ENCODE assay signal across 13 cellular contexts in genomic region chr7:4845740-4846142, GRCh38. TPM values are rescaled to one million over a fixed set of nuclear protein-coding genes. Genes with fewer than 3 reads are reported as not detected.
DNase-seq lines count a peak whose midpoint lies in the region; ATAC-seq and TF ChIP-seq lines count a peak whose summit lies in the region.
"Had no signal": no experiment of that assay in that cellular context is flagged by ENCODE, and none has a peak within 500 bp of the region (broad histone marks: within the 10 kb centered on the region; RNA-seq: fewer than 3 reads in every experiment).

No MANE protein-coding gene starts in this region.

- H3K27ac Mint-ChIP-seq in endothelial cell (ENCODE audit: unreplicated experiment) (no peak overlapping the region), nephron (peak overlapping the region in 2 of 3 experiments; percentile 37 to 61)
- H3K27ac Mint-ChIP-seq: activated naive CD8-positive, alpha-beta T cell treated with anti-CD3 and anti-CD28 coated beads for 36 hours; T-helper 17 cell had no signal

- DNase-seq in CD1c-positive myeloid dendritic cell (ENCODE audit: extremely low spot score) (peak; percentile 21), NCI-H1436 treated with DMSO at 0.1 percent for 48 hours (lab: John Stamatoyannopoulos, UW) (peak; percentile 73), endothelial cell (ENCODE audit: low spot score) (peak; percentile 37), ureter (ENCODE audit: low spot score) (no peak)
- DNase-seq in activated naive CD4-positive, alpha-beta T cell (lab: John Stamatoyannopoulos, UW), result no peak
- DNase-seq: activated naive CD8-positive, alpha-beta T cell treated with anti-CD3 and anti-CD28 coated beads for 36 hours; hippocampal formation; T-helper 17 cell had no signal

- H3K36me3 Mint-ChIP-seq in endothelial cell (ENCODE audit: low read depth, unreplicated experiment), result no peaks in the 10 kb centered on the region
- no peaks in the 10 kb centered on the region for H3K36me3 Mint-ChIP-seq in nephron (ENCODE audit: low read depth)
- H3K36me3 Mint-ChIP-seq: activated naive CD8-positive, alpha-beta T cell treated with anti-CD3 and anti-CD28 coated beads for 36 hours had no signal

- no peak overlapping the region for H3K4me3 Mint-ChIP-seq in endothelial cell (ENCODE audit: unreplicated experiment)
- peak overlapping the region; percentile 6 to 31 (median 27) for H3K4me3 Mint-ChIP-seq in nephron
- H3K4me3 Mint-ChIP-seq: activated naive CD8-positive, alpha-beta T cell treated with anti-CD3 and anti-CD28 coated beads for 36 hours; T-helper 17 cell had no signal

- peak; percentile 58 for TF ChIP-seq CTCF in endothelial cell (IDR thresholded peaks at IDR 0.05; ENCODE audit: unreplicated experiment)
- peak; percentile 17 to 36 (median 24) for TF ChIP-seq CTCF in nephron (IDR thresholded peaks at IDR 0.05; ENCODE audit: unreplicated experiment in 3 of 3)

- H3K27me3 Mint-ChIP-seq in endothelial cell (ENCODE audit: unreplicated experiment), result no peaks in the 10 kb centered on the region
- peaks cover 19% of the 10 kb centered on the region for H3K27me3 Mint-ChIP-seq in nephron (ENCODE audit: low read depth)

- peaks cover 6% of the 10 kb centered on the region for H3K4me1 Mint-ChIP-seq in endothelial cell (ENCODE audit: unreplicated experiment)
- peaks cover 4% of the 10 kb centered on the region for H3K4me1 Mint-ChIP-seq in nephron

- H3K9me3 Mint-ChIP-seq in endothelial cell (ENCODE audit: unreplicated experiment) (no peaks in the 10 kb centered on the region), nephron (no peaks in the 10 kb centered on the region)
- H3K9me3 Mint-ChIP-seq: activated naive CD8-positive, alpha-beta T cell treated with anti-CD3 and anti-CD28 coated beads for 36 hours had no signal

- ATAC-seq in HG03439 (IDR thresholded peaks at IDR 0.05; ENCODE audit: unreplicated experiment) (no peak), GM18909 (IDR thresholded peaks at IDR 0.05; ENCODE audit: poor library complexity, unreplicated experiment) (no peak)
- ATAC-seq: T-helper 17 cell had no signal

RNA-seq across cellular contexts. Expression of gene PAPOLB, which starts 16.1 kb away (rescaled TPM):
- total RNA-seq in endothelial cell (ENCODE audit: unreplicated experiment) (0.10 TPM), ureter (0.29 TPM)
- total RNA-seq: MCF 10A, renal cortical epithelial cell, T-helper 17 cell had no signal

RNA-seq across cellular contexts. Expression of gene RADIL, which starts 37.8 kb away (rescaled TPM):
- total RNA-seq in endothelial cell (ENCODE audit: unreplicated experiment), result 2.4 TPM
- total RNA-seq in ureter, result 4.7 TPM
- total RNA-seq: MCF 10A, renal cortical epithelial cell had no signal

Comparison
In these comparisons a context has a peak if more than half of its experiments do, and no peak if none do; other contexts are left out.
1. DNase-seq: peak in CD1c-positive myeloid dendritic cell (single experiment), NCI-H1436 treated with DMSO at 0.1 percent for 48 hours (single experiment) and endothelial cell (single experiment); none in activated naive CD4-positive, alpha-beta T cell (0 of 4) and ureter (single experiment).